Comparison of ENCODE assay signal across 11 cellular contexts in the genomic region with DNA sequence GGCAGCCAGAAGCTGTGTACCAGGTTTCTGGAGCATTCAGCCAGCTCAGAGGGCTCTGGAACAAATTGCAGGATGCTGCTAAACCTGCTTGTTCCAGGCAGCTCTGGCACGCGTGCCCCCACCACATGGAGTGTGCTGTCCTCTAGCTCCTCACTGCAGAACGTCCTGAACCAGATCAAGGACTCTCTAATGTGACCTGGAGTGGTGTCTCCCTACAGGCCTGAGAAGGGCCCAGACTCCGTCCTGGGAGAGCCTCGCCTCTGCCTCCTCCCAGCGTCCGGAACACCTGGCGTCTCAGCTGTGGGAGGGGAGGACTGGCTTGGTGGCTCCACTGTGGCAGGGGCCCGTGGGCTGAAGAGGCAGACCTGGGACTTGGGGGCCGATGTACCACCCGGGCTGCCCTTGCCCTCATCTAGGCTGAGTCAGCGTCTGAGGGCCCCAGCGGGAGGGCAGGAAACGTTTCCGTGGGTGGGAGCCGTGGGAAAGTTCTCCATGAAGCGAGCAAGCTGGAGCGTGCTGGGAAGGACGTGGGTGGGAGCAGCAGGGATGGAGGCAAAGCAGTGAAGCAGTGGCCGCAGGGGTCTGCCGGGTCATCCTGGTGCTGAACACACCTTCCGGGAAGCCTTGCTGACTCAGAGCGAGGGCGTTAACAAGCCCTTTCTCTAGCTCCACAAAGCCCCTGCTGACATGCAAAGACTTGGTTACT.
DNase-seq lines count a peak whose midpoint lies in the region; ATAC-seq and TF ChIP-seq lines count a peak whose summit lies in the region.
"Had no signal": no experiment of that assay in that cellular context is flagged by ENCODE, and none has a peak within 500 bp of the region (broad histone marks: within the 10 kb centered on the region; RNA-seq: fewer than 3 reads in every experiment).

No MANE protein-coding gene starts in this region.

- H3K27me3 ChIP-seq in neuronal stem cell (ENCODE audit: control insufficient read depth in 3 of 3, insufficient read depth in 3 of 3, low read depth in 1 of 3, low read length in 3 of 3) = no peaks in the 10 kb centered on the region

- H4K8ac ChIP-seq in neuronal stem cell (ENCODE audit: low read depth, low read length) = no peak overlapping the region

- peak; percentile 84 for DNase-seq in COLO829 (ENCODE audit: low spot score)
- DNase-seq in fibroblast of peridontal ligament (ENCODE audit: extremely low read depth) = peak; percentile 41
- DNase-seq in neuronal stem cell (ENCODE audit: low spot score) = no peak
- no peak for DNase-seq in naive thymus-derived CD8-positive, alpha-beta T cell
- no peak for DNase-seq in superior temporal gyrus (ENCODE audit: extremely low spot score)
- DNase-seq in T-cell = no peak
- DNase-seq in activated T-helper 2 cell treated with anti-CD3 and anti-CD28 coated beads, Interferon-gamma antibody, Interleukin-2, Interleukin-4, amounts not matched to agents 10 μg/mL and 5 μg/mL and 100 μg/mL, durations not matched to agents 14 hours and 24 hours and 36 hours (ENCODE audit: low spot score) = no peak
- DNase-seq: DND-41; stimulated activated CD4-positive, alpha-beta T cell treated with anti-CD3 and anti-CD28 coated beads, Interleukin-15, amount 100 ng/mL, for 24 hours had no signal

- peak overlapping the region; percentile 95 for H3K18ac ChIP-seq in neuronal stem cell (ENCODE audit: low read length)

- H3K27ac Mint-ChIP-seq in naive thymus-derived CD8-positive, alpha-beta T cell = no peak overlapping the region
- no peak overlapping the region for H3K27ac Mint-ChIP-seq in T-cell
- no peak overlapping the region for H3K27ac Mint-ChIP-seq in activated T-helper 2 cell treated with anti-CD3 and anti-CD28 coated beads, Interferon-gamma antibody, Interleukin-2, Interleukin-4, amounts not matched to agents 10 μg/mL and 5 μg/mL and 100 μg/mL, durations not matched to agents 14 hours and 24 hours and 36 hours
- H3K27ac Mint-ChIP-seq: IgD-negative memory B cell had no signal

- H3K36me3 ChIP-seq in neuronal stem cell (replicated peaks in 1 of 2; ENCODE audit: control insufficient read depth in 2 of 2, insufficient read depth in 2 of 2, low read length in 2 of 2) = no peaks in the 10 kb centered on the region

- peaks cover 8 to 22% (median 10%) of the 10 kb centered on the region in 5 donors for H3K27me3 Mint-ChIP-seq in naive thymus-derived CD8-positive, alpha-beta T cell
- H3K27me3 Mint-ChIP-seq in T-cell = peaks cover 16 to 22% of the 10 kb centered on the region in 2 donors
- peaks cover 3% of the 10 kb centered on the region for H3K27me3 Mint-ChIP-seq in activated T-helper 2 cell treated with anti-CD3 and anti-CD28 coated beads, Interferon-gamma antibody, Interleukin-2, Interleukin-4, amounts not matched to agents 10 μg/mL and 5 μg/mL and 100 μg/mL, durations not matched to agents 14 hours and 24 hours and 36 hours (ENCODE audit: low read depth)

- H2BK12ac ChIP-seq in neuronal stem cell (ENCODE audit: low read length) = peak overlapping the region; percentile 98

- no peaks in the 10 kb centered on the region for H3K36me3 Mint-ChIP-seq in naive thymus-derived CD8-positive, alpha-beta T cell
- H3K36me3 Mint-ChIP-seq in T-cell = no peaks in the 10 kb centered on the region
- H3K36me3 Mint-ChIP-seq in activated T-helper 2 cell treated with anti-CD3 and anti-CD28 coated beads, Interferon-gamma antibody, Interleukin-2, Interleukin-4, amounts not matched to agents 10 μg/mL and 5 μg/mL and 100 μg/mL, durations not matched to agents 14 hours and 24 hours and 36 hours (ENCODE audit: low read depth) = no peaks in the 10 kb centered on the region
- H3K36me3 Mint-ChIP-seq: IgD-negative memory B cell had no signal

- H3K4me3 Mint-ChIP-seq in naive thymus-derived CD8-positive, alpha-beta T cell = no peak overlapping the region
- H3K4me3 Mint-ChIP-seq in T-cell = no peak overlapping the region
- no peak overlapping the region for H3K4me3 Mint-ChIP-seq in activated T-helper 2 cell treated with anti-CD3 and anti-CD28 coated beads, Interferon-gamma antibody, Interleukin-2, Interleukin-4, amounts not matched to agents 10 μg/mL and 5 μg/mL and 100 μg/mL, durations not matched to agents 14 hours and 24 hours and 36 hours (ENCODE audit: low read depth)
- H3K4me3 Mint-ChIP-seq: IgD-negative memory B cell had no signal

- H3K79me1 ChIP-seq in neuronal stem cell (ENCODE audit: low read depth, low read length) = no peaks in the 10 kb centered on the region

- no peaks in the 10 kb centered on the region for H3K9me3 Mint-ChIP-seq in naive thymus-derived CD8-positive, alpha-beta T cell
- H3K9me3 Mint-ChIP-seq in T-cell = no peaks in the 10 kb centered on the region
- H3K9me3 Mint-ChIP-seq in activated T-helper 2 cell treated with anti-CD3 and anti-CD28 coated beads, Interferon-gamma antibody, Interleukin-2, Interleukin-4, amounts not matched to agents 10 μg/mL and 5 μg/mL and 100 μg/mL, durations not matched to agents 14 hours and 24 hours and 36 hours = no peaks in the 10 kb centered on the region
- H3K9me3 Mint-ChIP-seq: IgD-negative memory B cell had no signal

- peak overlapping the region; percentile 73 for H3K27ac ChIP-seq in neuronal stem cell (replicated peaks; ENCODE audit: low read length)

- peak overlapping the region; percentile 77 for H4K91ac ChIP-seq in neuronal stem cell (ENCODE audit: low read depth, low read length, poor library complexity)

- H3K4me2 ChIP-seq in neuronal stem cell (ENCODE audit: insufficient read depth, low read length, poor library complexity, severe bottlenecking) = peak overlapping the region; percentile 13

- ATAC-seq in naive thymus-derived CD8-positive, alpha-beta T cell = no peak
- no peak for ATAC-seq in T-cell (replicated peaks in 1 of 4)

- peak overlapping the region; percentile 88 for H2AFZ ChIP-seq in neuronal stem cell (ENCODE audit: low read length)

- CTCF ChIA-PET in T-cell (lab: Charles Lee) = no interaction called here

- POLR2A ChIA-PET in naive thymus-derived CD8-positive, alpha-beta T cell (lab: Charles Lee) = no interaction called here
- POLR2A ChIA-PET in T-cell (lab: Charles Lee) = no interaction called here

- H2BK120ac ChIP-seq in neuronal stem cell (ENCODE audit: low read depth, low read length) = peak overlapping the region; percentile 76

- no CpG with 5 or more reads among the region's 24 CpGs for WGBS in neuronal stem cell (ENCODE audit: extremely low coverage in 2 of 2, insufficient read length in 2 of 2, insufficient replicate concordance in 1 of 2), 2 donors

- H2AK5ac ChIP-seq in neuronal stem cell (ENCODE audit: low read depth, low read length) = peak overlapping the region; percentile 98

- peak overlapping the region; percentile 82 for H2BK15ac ChIP-seq in neuronal stem cell (ENCODE audit: low read length)

- peak overlapping the region; percentile 51 for H3K23ac ChIP-seq in neuronal stem cell (ENCODE audit: low read depth, low read length, poor library complexity)

- H3K4ac ChIP-seq in neuronal stem cell (ENCODE audit: low read length) = peak overlapping the region; percentile 85

- peaks cover 0 to 2% of the 10 kb centered on the region in 2 donors for H3K9me3 ChIP-seq in neuronal stem cell (replicated peaks in 1 of 2; ENCODE audit: control insufficient read depth in 2 of 2, insufficient read depth in 1 of 2, low read depth in 1 of 2, low read length in 2 of 2)

- H3K9ac ChIP-seq in neuronal stem cell (ENCODE audit: low read depth, low read length, poor library complexity) = peak overlapping the region; percentile 80

- H2BK5ac ChIP-seq in neuronal stem cell (ENCODE audit: low read length) = peak overlapping the region; percentile 90

- H3K4me3 ChIP-seq in neuronal stem cell (ENCODE audit: low read length in 2 of 2) = no peak overlapping the region

- H3K14ac ChIP-seq in neuronal stem cell (ENCODE audit: low read length) = peak overlapping the region; percentile 57

- peaks cover 14 to 18% of the 10 kb centered on the region in 2 donors for H3K4me1 ChIP-seq in neuronal stem cell (ENCODE audit: control insufficient read depth in 2 of 2, insufficient read depth in 1 of 2, low read depth in 1 of 2, low read length in 2 of 2)

- H3K4me1 Mint-ChIP-seq in naive thymus-derived CD8-positive, alpha-beta T cell = no peaks in the 10 kb centered on the region
- H3K4me1 Mint-ChIP-seq in T-cell = no peaks in the 10 kb centered on the region
- H3K4me1 Mint-ChIP-seq in activated T-helper 2 cell treated with anti-CD3 and anti-CD28 coated beads, Interferon-gamma antibody, Interleukin-2, Interleukin-4, amounts not matched to agents 10 μg/mL and 5 μg/mL and 100 μg/mL, durations not matched to agents 14 hours and 24 hours and 36 hours (ENCODE audit: low read depth) = no peaks in the 10 kb centered on the region
- H3K4me1 Mint-ChIP-seq: IgD-negative memory B cell had no signal

- intact Hi-C loops in activated T-helper 2 cell treated with anti-CD3 and anti-CD28 coated beads, Interferon-gamma antibody, Interleukin-2, Interleukin-4, amounts not matched to agents 10 μg/mL and 5 μg/mL and 100 μg/mL, durations not matched to agents 14 hours and 24 hours and 36 hours (cut with micrococcal nuclease) = no loop called here

TF ChIP-seq in PFSK-1, 5 proteins besides CTCF, POLR2A, EP300 and RAD21:
- TF ChIP-seq REST (IDR thresholded peaks at IDR 0.05; ENCODE audit: insufficient read depth in 1 of 2, low read depth in 2 of 2, low read length in 2 of 2) (no peak), FOXP2 (optimal IDR thresholded peaks at IDR 0.05; ENCODE audit: borderline replicate concordance, extremely low read depth, extremely low read length, insufficient read depth) (peak; percentile 43)

Comparison
In these comparisons a context has a peak if more than half of its experiments do, and no peak if none do; other contexts are left out.
1. DNase-seq: peak in COLO829 (single experiment) and fibroblast of peridontal ligament (single experiment); none in neuronal stem cell (single experiment), naive thymus-derived CD8-positive, alpha-beta T cell (0 of 10), superior temporal gyrus (single experiment), T-cell (0 of 34) and activated T-helper 2 cell treated with anti-CD3 and anti-CD28 coated beads, Interferon-gamma antibody, Interleukin-2, Interleukin-4, amounts not matched to agents 10 μg/mL and 5 μg/mL and 100 μg/mL, durations not matched to agents 14 hours and 24 hours and 36 hours (single experiment).